In genomic region chr16:3842994-3843393, GRCh38 we compare ENCODE assay signal across 1 cellular context.
TF ChIP-seq lines count a peak whose summit lies in the region.

No MANE protein-coding gene starts in this region.

TF ChIP-seq in GM12878, 131 proteins besides CTCF, POLR2A, EP300 and RAD21 (continued from another document):
- TF ChIP-seq USF2 (IDR thresholded peaks at IDR 0.05; ENCODE audit: borderline replicate concordance, low read depth, low read length) (no peak), PAX8 (IDR thresholded peaks at IDR 0.05) (no peak), BMI1 (IDR thresholded peaks at IDR 0.05; ENCODE audit: borderline replicate concordance) (no peak)
- TF ChIP-seq, protein P1, sequence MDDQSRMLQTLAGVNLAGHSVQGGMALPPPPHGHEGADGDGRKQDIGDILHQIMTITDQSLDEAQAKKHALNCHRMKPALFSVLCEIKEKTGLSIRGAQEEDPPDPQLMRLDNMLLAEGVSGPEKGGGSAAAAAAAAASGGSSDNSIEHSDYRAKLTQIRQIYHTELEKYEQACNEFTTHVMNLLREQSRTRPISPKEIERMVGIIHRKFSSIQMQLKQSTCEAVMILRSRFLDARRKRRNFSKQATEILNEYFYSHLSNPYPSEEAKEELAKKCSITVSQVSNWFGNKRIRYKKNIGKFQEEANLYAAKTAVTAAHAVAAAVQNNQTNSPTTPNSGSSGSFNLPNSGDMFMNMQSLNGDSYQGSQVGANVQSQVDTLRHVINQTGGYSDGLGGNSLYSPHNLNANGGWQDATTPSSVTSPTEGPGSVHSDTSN (IDR thresholded peaks at IDR 0.05; ENCODE audit: insufficient replicate concordance, low read depth, low read length), result no peak
TF ChIP-seq in GM12878: peak in this region for 0.
